ENCODE assay signal across 1 cellular context in genomic region chr22:40007826-40008710, GRCh38.
TF ChIP-seq lines count a peak whose summit lies in the region.

No MANE protein-coding gene starts in this region.

TF ChIP-seq in H1, 55 proteins besides CTCF, POLR2A, EP300 and RAD21:
- peak; percentile 51 for TF ChIP-seq CEBPB (IDR thresholded peaks at IDR 0.05; ENCODE audit: low read depth, low read length)
- TF ChIP-seq E2F6 (IDR thresholded peaks at IDR 0.05): no peak
